ENCODE assay signal across 21 cellular contexts in the genomic region with DNA sequence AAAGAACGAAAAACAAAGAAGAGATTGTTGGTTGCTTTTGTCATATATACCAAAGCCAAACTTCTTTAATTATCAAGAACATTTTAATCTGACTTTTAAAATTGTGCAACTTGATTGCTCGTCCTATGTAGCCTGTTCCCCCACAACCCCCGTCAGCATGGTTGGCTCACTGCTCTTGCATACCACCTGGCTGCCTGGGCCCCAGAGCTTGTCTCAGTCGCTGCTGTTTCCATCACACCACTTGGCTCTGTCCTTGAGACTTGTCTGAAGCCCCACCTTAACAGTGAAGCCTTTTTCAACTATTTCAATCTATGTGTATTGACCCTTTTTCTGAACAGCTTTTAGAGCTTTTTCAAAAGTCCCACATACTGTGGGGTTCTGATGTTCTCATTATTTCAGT.
"Had no signal": no experiment of that assay in that cellular context is flagged by ENCODE, and none has a peak within 500 bp of the region (broad histone marks: within the 10 kb centered on the region; RNA-seq: fewer than 3 reads in every experiment).

No MANE protein-coding gene starts in this region.

- H3K4me3 ChIP-seq: esophagus squamous epithelium, gastroesophageal sphincter, lower lobe of right lung, pancreas, right lobe of liver, testis, tibial nerve, upper lobe of right lung had no signal

- H3K9me3 Mint-ChIP-seq: effector memory CD8-positive, alpha-beta T cell; naive B cell; nephron; stimulated activated effector memory CD8-positive, alpha-beta T cell treated with anti-CD3 and anti-CD28 coated beads, Interleukin-12 subunit alpha, Interleukin-12 subunit beta, amount 100 ng/mL, for 72 hours; stimulated activated naive CD8-positive, alpha-beta T cell treated with anti-CD3 and anti-CD28 coated beads, Interleukin-15, Interleukin-2, amounts not matched to agents 100 ng/mL and 50 ng/mL, for 24 hours had no signal

- H3K9me3 ChIP-seq: esophagus squamous epithelium, gastroesophageal sphincter, lower lobe of right lung, pancreas, right lobe of liver, testis, tibial nerve, upper lobe of right lung had no signal

- DNase-seq: effector memory CD8-positive, alpha-beta T cell; esophagus squamous epithelium; hippocampal formation; kidney glomerular epithelial cell; lower lobe of right lung; mesenchymal stem cell; naive B cell; occipital lobe; pancreas; right lobe of liver; stimulated activated CD4-positive, alpha-beta T cell treated with anti-CD3 and anti-CD28 coated beads, Interleukin-4, amount 100 ng/mL, for 1 hour; stimulated activated CD8-positive, alpha-beta memory T cell treated with anti-CD3 and anti-CD28 coated beads, Interleukin-4, amount 100 ng/mL, for 48 hours; testis; upper lobe of right lung had no signal

- H3K27me3 ChIP-seq: esophagus squamous epithelium, gastroesophageal sphincter, pancreas, right lobe of liver, testis, tibial nerve, upper lobe of right lung had no signal

- H3K36me3 ChIP-seq: esophagus squamous epithelium, gastroesophageal sphincter, lower lobe of right lung, pancreas, right lobe of liver, tibial nerve, upper lobe of right lung had no signal

- ATAC-seq: effector memory CD8-positive, alpha-beta T cell; gastroesophageal sphincter; left lobe of liver; lower lobe of right lung; pancreas; right lobe of liver; stimulated activated effector memory CD8-positive, alpha-beta T cell treated with anti-CD3 and anti-CD28 coated beads, Interleukin-12 subunit alpha, Interleukin-12 subunit beta, amount 100 ng/mL, for 72 hours; upper lobe of right lung had no signal

- H3K36me3 Mint-ChIP-seq: naive B cell; stimulated activated effector memory CD8-positive, alpha-beta T cell treated with anti-CD3 and anti-CD28 coated beads, Interleukin-12 subunit alpha, Interleukin-12 subunit beta, amount 100 ng/mL, for 72 hours had no signal

- H3K27ac ChIP-seq: esophagus squamous epithelium, gastroesophageal sphincter, lower lobe of right lung, pancreas, right lobe of liver, testis, tibial nerve, upper lobe of right lung had no signal

- H3K27me3 Mint-ChIP-seq: effector memory CD8-positive, alpha-beta T cell; naive B cell; progenitor cell of endocrine pancreas; stimulated activated naive CD8-positive, alpha-beta T cell treated with anti-CD3 and anti-CD28 coated beads, Interleukin-15, Interleukin-2, amounts not matched to agents 100 ng/mL and 50 ng/mL, for 24 hours had no signal

- H3K4me1 ChIP-seq: lower lobe of right lung, pancreas, right lobe of liver, testis, upper lobe of right lung had no signal

- H3K4me1 Mint-ChIP-seq: stimulated activated effector memory CD8-positive, alpha-beta T cell treated with anti-CD3 and anti-CD28 coated beads, Interleukin-12 subunit alpha, Interleukin-12 subunit beta, amount 100 ng/mL, for 72 hours had no signal

- H3K27ac Mint-ChIP-seq: effector memory CD8-positive, alpha-beta T cell; progenitor cell of endocrine pancreas; stimulated activated effector memory CD8-positive, alpha-beta T cell treated with anti-CD3 and anti-CD28 coated beads, Interleukin-12 subunit alpha, Interleukin-12 subunit beta, amount 100 ng/mL, for 72 hours; stimulated activated naive CD8-positive, alpha-beta T cell treated with anti-CD3 and anti-CD28 coated beads, Interleukin-15, Interleukin-2, amounts not matched to agents 100 ng/mL and 50 ng/mL, for 24 hours had no signal

- H3K4me3 Mint-ChIP-seq: effector memory CD8-positive, alpha-beta T cell; naive B cell; nephron; stimulated activated effector memory CD8-positive, alpha-beta T cell treated with anti-CD3 and anti-CD28 coated beads, Interleukin-12 subunit alpha, Interleukin-12 subunit beta, amount 100 ng/mL, for 72 hours; stimulated activated naive CD8-positive, alpha-beta T cell treated with anti-CD3 and anti-CD28 coated beads, Interleukin-15, Interleukin-2, amounts not matched to agents 100 ng/mL and 50 ng/mL, for 24 hours had no signal
